1 cellular context compared by ENCODE assay signal in genomic region chr12:57751788-57752667, GRCh38.
TF ChIP-seq lines count a peak whose summit lies in the region.

Gene CDK4 (minus strand): TSS chr12:57752310. CDS start chr12:57751717, 593 bp downstream.

TF ChIP-seq in GM12878, 131 proteins besides CTCF, POLR2A, EP300 and RAD21 (continued from another document and continues in another):
- TF ChIP-seq IRF3 (IDR thresholded peaks at IDR 0.05) (peak; percentile 88), CHD1 (IDR thresholded peaks at IDR 0.05; ENCODE audit: low read depth, low read length) (0 out of 2 replicates have a peak, but pooled peaks have one; percentile 79), MTA3 (IDR thresholded peaks at IDR 0.05; ENCODE audit: borderline replicate concordance, low read length) (no peak), YBX1 (IDR thresholded peaks at IDR 0.05) (no peak), POU2F2 (IDR thresholded peaks at IDR 0.05; ENCODE audit: borderline replicate concordance, low read depth, low read length) (peak; percentile 26; the same call in 2 of the 3 replicates), JUND (IDR thresholded peaks at IDR 0.05; ENCODE audit: low read depth, low read length) (no peak), YY1 (IDR thresholded peaks at IDR 0.05; ENCODE audit: low read depth, low read length) (peak; percentile 31; the same call in 1 of the 2 replicates), NRF1 (conservative IDR thresholded peaks at IDR 0.05; ENCODE audit: low read depth, low read length) (peak; percentile 31; the same call in 1 of the 2 replicates), ZNF274 (IDR thresholded peaks at IDR 0.05; ENCODE audit: insufficient read depth, insufficient read length) (no peak), DPF2 (IDR thresholded peaks at IDR 0.05) (0 out of 2 replicates have a peak, but pooled peaks have one; percentile 50), E4F1 (IDR thresholded peaks at IDR 0.05; ENCODE audit: borderline replicate concordance, partially characterized antibody) (no peak), USF1 (IDR thresholded peaks at IDR 0.05; ENCODE audit: borderline replicate concordance, extremely low read length, insufficient read depth, low read depth, low read length) (peak; percentile 99), BHLHE40 (IDR thresholded peaks at IDR 0.05; ENCODE audit: borderline replicate concordance in 1 of 2, low read depth in 2 of 2, low read length in 1 of 2) (peak; percentile 98 to 100), ATF3 (IDR thresholded peaks at IDR 0.05; ENCODE audit: borderline replicate concordance, extremely low read depth, low read depth, low read length) (peak; percentile 98), SMARCA5 (IDR thresholded peaks at IDR 0.05) (no peak), ZBED1 (IDR thresholded peaks at IDR 0.05; ENCODE audit: borderline replicate concordance) (no peak), CREB1 (IDR thresholded peaks at IDR 0.05; ENCODE audit: low read depth) (peak; percentile 87), NR2F1 (conservative IDR thresholded peaks at IDR 0.05) (no peak; the same call in 1 of the 2 replicates), NR2C1 (IDR thresholded peaks at IDR 0.05) (0 out of 2 replicates have a peak, but pooled peaks have one; percentile 9), SIX5 (IDR thresholded peaks at IDR 0.05; ENCODE audit: low read depth, low read length, severe bottlenecking) (no peak), SREBF1 (IDR thresholded peaks at IDR 0.05; ENCODE audit: low read length) (no peak), ZBTB33 (IDR thresholded peaks at IDR 0.05) (no peak), ZZZ3 (IDR thresholded peaks at IDR 0.05; ENCODE audit: control insufficient read depth, insufficient read length, low read depth) (no peak), IRF5 (IDR thresholded peaks at IDR 0.05; ENCODE audit: borderline replicate concordance) (no peak), STAT1 (conservative IDR thresholded peaks at IDR 0.05) (no peak; the same call in 1 of the 2 replicates)
- TF ChIP-seq, protein P1, sequence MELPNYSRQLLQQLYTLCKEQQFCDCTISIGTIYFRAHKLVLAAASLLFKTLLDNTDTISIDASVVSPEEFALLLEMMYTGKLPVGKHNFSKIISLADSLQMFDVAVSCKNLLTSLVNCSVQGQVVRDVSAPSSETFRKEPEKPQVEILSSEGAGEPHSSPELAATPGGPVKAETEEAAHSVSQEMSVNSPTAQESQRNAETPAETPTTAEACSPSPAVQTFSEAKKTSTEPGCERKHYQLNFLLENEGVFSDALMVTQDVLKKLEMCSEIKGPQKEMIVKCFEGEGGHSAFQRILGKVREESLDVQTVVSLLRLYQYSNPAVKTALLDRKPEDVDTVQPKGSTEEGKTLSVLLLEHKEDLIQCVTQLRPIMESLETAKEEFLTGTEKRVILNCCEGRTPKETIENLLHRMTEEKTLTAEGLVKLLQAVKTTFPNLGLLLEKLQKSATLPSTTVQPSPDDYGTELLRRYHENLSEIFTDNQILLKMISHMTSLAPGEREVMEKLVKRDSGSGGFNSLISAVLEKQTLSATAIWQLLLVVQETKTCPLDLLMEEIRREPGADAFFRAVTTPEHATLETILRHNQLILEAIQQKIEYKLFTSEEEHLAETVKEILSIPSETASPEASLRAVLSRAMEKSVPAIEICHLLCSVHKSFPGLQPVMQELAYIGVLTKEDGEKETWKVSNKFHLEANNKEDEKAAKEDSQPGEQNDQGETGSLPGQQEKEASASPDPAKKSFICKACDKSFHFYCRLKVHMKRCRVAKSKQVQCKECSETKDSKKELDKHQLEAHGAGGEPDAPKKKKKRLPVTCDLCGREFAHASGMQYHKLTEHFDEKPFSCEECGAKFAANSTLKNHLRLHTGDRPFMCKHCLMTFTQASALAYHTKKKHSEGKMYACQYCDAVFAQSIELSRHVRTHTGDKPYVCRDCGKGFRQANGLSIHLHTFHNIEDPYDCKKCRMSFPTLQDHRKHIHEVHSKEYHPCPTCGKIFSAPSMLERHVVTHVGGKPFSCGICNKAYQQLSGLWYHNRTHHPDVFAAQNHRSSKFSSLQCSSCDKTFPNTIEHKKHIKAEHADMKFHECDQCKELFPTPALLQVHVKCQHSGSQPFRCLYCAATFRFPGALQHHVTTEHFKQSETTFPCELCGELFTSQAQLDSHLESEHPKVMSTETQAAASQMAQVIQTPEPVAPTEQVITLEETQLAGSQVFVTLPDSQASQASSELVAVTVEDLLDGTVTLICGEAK (IDR thresholded peaks at IDR 0.05; ENCODE audit: borderline replicate concordance): peak; percentile 56; the same call in 1 of the 2 replicates
- TF ChIP-seq, protein P2, sequence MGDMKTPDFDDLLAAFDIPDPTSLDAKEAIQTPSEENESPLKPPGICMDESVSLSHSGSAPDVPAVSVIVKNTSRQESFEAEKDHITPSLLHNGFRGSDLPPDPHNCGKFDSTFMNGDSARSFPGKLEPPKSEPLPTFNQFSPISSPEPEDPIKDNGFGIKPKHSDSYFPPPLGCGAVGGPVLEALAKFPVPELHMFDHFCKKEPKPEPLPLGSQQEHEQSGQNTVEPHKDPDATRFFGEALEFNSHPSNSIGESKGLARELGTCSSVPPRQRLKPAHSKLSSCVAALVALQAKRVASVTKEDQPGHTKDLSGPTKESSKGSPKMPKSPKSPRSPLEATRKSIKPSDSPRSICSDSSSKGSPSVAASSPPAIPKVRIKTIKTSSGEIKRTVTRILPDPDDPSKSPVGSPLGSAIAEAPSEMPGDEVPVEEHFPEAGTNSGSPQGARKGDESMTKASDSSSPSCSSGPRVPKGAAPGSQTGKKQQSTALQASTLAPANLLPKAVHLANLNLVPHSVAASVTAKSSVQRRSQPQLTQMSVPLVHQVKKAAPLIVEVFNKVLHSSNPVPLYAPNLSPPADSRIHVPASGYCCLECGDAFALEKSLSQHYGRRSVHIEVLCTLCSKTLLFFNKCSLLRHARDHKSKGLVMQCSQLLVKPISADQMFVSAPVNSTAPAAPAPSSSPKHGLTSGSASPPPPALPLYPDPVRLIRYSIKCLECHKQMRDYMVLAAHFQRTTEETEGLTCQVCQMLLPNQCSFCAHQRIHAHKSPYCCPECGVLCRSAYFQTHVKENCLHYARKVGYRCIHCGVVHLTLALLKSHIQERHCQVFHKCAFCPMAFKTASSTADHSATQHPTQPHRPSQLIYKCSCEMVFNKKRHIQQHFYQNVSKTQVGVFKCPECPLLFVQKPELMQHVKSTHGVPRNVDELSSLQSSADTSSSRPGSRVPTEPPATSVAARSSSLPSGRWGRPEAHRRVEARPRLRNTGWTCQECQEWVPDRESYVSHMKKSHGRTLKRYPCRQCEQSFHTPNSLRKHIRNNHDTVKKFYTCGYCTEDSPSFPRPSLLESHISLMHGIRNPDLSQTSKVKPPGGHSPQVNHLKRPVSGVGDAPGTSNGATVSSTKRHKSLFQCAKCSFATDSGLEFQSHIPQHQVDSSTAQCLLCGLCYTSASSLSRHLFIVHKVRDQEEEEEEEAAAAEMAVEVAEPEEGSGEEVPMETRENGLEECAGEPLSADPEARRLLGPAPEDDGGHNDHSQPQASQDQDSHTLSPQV (IDR thresholded peaks at IDR 0.05): no peak
- TF ChIP-seq, protein P3, sequence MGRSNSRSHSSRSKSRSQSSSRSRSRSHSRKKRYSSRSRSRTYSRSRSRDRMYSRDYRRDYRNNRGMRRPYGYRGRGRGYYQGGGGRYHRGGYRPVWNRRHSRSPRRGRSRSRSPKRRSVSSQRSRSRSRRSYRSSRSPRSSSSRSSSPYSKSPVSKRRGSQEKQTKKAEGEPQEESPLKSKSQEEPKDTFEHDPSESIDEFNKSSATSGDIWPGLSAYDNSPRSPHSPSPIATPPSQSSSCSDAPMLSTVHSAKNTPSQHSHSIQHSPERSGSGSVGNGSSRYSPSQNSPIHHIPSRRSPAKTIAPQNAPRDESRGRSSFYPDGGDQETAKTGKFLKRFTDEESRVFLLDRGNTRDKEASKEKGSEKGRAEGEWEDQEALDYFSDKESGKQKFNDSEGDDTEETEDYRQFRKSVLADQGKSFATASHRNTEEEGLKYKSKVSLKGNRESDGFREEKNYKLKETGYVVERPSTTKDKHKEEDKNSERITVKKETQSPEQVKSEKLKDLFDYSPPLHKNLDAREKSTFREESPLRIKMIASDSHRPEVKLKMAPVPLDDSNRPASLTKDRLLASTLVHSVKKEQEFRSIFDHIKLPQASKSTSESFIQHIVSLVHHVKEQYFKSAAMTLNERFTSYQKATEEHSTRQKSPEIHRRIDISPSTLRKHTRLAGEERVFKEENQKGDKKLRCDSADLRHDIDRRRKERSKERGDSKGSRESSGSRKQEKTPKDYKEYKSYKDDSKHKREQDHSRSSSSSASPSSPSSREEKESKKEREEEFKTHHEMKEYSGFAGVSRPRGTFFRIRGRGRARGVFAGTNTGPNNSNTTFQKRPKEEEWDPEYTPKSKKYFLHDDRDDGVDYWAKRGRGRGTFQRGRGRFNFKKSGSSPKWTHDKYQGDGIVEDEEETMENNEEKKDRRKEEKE (IDR thresholded peaks at IDR 0.05): no peak
- TF ChIP-seq, protein P4, sequence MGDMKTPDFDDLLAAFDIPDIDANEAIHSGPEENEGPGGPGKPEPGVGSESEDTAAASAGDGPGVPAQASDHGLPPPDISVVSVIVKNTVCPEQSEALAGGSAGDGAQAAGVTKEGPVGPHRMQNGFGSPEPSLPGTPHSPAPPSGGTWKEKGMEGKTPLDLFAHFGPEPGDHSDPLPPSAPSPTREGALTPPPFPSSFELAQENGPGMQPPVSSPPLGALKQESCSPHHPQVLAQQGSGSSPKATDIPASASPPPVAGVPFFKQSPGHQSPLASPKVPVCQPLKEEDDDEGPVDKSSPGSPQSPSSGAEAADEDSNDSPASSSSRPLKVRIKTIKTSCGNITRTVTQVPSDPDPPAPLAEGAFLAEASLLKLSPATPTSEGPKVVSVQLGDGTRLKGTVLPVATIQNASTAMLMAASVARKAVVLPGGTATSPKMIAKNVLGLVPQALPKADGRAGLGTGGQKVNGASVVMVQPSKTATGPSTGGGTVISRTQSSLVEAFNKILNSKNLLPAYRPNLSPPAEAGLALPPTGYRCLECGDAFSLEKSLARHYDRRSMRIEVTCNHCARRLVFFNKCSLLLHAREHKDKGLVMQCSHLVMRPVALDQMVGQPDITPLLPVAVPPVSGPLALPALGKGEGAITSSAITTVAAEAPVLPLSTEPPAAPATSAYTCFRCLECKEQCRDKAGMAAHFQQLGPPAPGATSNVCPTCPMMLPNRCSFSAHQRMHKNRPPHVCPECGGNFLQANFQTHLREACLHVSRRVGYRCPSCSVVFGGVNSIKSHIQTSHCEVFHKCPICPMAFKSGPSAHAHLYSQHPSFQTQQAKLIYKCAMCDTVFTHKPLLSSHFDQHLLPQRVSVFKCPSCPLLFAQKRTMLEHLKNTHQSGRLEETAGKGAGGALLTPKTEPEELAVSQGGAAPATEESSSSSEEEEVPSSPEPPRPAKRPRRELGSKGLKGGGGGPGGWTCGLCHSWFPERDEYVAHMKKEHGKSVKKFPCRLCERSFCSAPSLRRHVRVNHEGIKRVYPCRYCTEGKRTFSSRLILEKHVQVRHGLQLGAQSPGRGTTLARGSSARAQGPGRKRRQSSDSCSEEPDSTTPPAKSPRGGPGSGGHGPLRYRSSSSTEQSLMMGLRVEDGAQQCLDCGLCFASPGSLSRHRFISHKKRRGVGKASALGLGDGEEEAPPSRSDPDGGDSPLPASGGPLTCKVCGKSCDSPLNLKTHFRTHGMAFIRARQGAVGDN (IDR thresholded peaks at IDR 0.05): no peak; the same call in 1 of the 2 replicates
